ENCODE assay signal across 17 cellular contexts in the genomic region with DNA sequence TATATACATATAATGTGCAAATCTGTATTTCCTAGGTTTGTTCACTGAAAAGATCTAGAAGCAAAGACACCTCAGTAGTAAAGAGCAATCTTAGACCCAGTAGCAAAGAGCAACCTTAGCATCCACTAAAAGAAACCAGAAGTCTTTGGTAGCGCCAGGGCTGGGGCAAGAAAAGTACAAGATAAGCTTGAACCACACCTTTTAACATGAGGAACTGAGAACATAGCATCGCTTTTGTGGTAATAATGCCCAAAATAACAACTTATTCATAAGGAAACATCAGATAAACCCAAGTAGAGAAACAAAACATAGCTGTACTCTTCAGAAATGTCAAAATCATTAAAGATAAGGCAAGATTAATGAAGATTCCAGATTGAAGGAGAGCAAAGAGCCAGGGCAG.
DNase-seq lines count a peak whose midpoint lies in the region; ATAC-seq and TF ChIP-seq lines count a peak whose summit lies in the region.
"Had no signal": no experiment of that assay in that cellular context is flagged by ENCODE, and none has a peak within 500 bp of the region (broad histone marks: within the 10 kb centered on the region; RNA-seq: fewer than 3 reads in every experiment).

No MANE protein-coding gene starts in this region.

- H3K27ac Mint-ChIP-seq in activated CD8-positive, alpha-beta memory T cell treated with anti-CD3 and anti-CD28 coated beads, Interleukin-2, amount 10 ng/mL, durations not matched to agents 7 days and 5 days: no peak overlapping the region
- H3K27ac Mint-ChIP-seq: activated naive CD4-positive, alpha-beta T cell treated with anti-CD3 and anti-CD28 coated beads, Interleukin-2, amount 50 U/mL, for 24 hours had no signal

- no peak overlapping the region for H3K4me3 Mint-ChIP-seq in activated CD8-positive, alpha-beta memory T cell treated with anti-CD3 and anti-CD28 coated beads, Interleukin-2, amount 10 ng/mL, durations not matched to agents 7 days and 5 days
- H3K4me3 Mint-ChIP-seq: activated naive CD4-positive, alpha-beta T cell treated with anti-CD3 and anti-CD28 coated beads, Interleukin-2, amount 50 U/mL, for 24 hours had no signal

- H3K4me3 ChIP-seq in fibroblast of the aortic adventitia (ENCODE audit: low read depth, low read length) (no peak overlapping the region), PC-9 (no peak overlapping the region)
- H3K4me3 ChIP-seq: BLaER1 treated with 17β-estradiol and CSF1 and Interleukin-3, amounts not matched to agents 10 nM and 100 nM; left lung; sigmoid colon had no signal

- no TSS peak for BruUV-seq in PC-9 (replicated peaks; lab: Mats Ljungman, UMichigan)

- H3K27me3 Mint-ChIP-seq in activated CD8-positive, alpha-beta memory T cell treated with anti-CD3 and anti-CD28 coated beads, Interleukin-2, amount 10 ng/mL, durations not matched to agents 7 days and 5 days: no peaks in the 10 kb centered on the region
- H3K27me3 Mint-ChIP-seq: activated naive CD4-positive, alpha-beta T cell treated with anti-CD3 and anti-CD28 coated beads, Interleukin-2, amount 50 U/mL, for 24 hours had no signal

- no peaks in the 10 kb centered on the region for H3K36me3 Mint-ChIP-seq in activated CD8-positive, alpha-beta memory T cell treated with anti-CD3 and anti-CD28 coated beads, Interleukin-2, amount 10 ng/mL, durations not matched to agents 7 days and 5 days

- peaks cover 7% of the 10 kb centered on the region; the same call in 1 of the 2 replicates for H3K4me1 ChIP-seq in PC-9 (replicated peaks; ENCODE audit: insufficient read depth)
- H3K4me1 ChIP-seq: left lung had no signal

- no peaks in the 10 kb centered on the region for H3F3A ChIP-seq in PC-9 (ENCODE audit: insufficient read depth, low read depth)

- H3K9me3 ChIP-seq in PC-9 (ENCODE audit: insufficient read depth, low read depth): no peaks in the 10 kb centered on the region
- H3K9me3 ChIP-seq: sigmoid colon had no signal

- no peaks in the 10 kb centered on the region for H3K79me2 ChIP-seq in PC-9 (ENCODE audit: low read depth)

- no peaks in the 10 kb centered on the region for H3K36me3 ChIP-seq in PC-9 (ENCODE audit: low read depth)
- H3K36me3 ChIP-seq: BLaER1 treated with 17β-estradiol and CSF1 and Interleukin-3, amounts not matched to agents 10 nM and 100 nM; left lung; sigmoid colon had no signal

- peak; percentile 16 for DNase-seq in fibroblast of the aortic adventitia (ENCODE audit: low read depth)
- DNase-seq in cardiac septum (ENCODE audit: low spot score): no peak
- DNase-seq in NCI-H2171 treated with DMSO at 0.1 percent for 48 hours (lab: John Stamatoyannopoulos, UW): no peak
- no peak for DNase-seq in activated CD8-positive, alpha-beta memory T cell treated with anti-CD3 and anti-CD28 coated beads, Interleukin-2, amount 10 ng/mL, durations not matched to agents 7 days and 5 days
- no peak for DNase-seq in PC-9
- DNase-seq: activated CD8-positive, alpha-beta memory T cell treated with anti-CD3 and anti-CD28 coated beads, Interleukin-2, amount 50 U/mL, for 4 hours; left lung; NCI-H2029; sigmoid colon had no signal

- H3K4me2 ChIP-seq in PC-9: no peak overlapping the region
- H3K4me2 ChIP-seq: BLaER1 treated with 17β-estradiol and CSF1 and Interleukin-3, amounts not matched to agents 10 nM and 100 nM; KMS-11 had no signal

- peaks cover 2% of the 10 kb centered on the region for H3K9me3 Mint-ChIP-seq in activated CD8-positive, alpha-beta memory T cell treated with anti-CD3 and anti-CD28 coated beads, Interleukin-2, amount 10 ng/mL, durations not matched to agents 7 days and 5 days (ENCODE audit: low read depth)
- H3K9me3 Mint-ChIP-seq: activated naive CD4-positive, alpha-beta T cell treated with anti-CD3 and anti-CD28 coated beads, Interleukin-2, amount 50 U/mL, for 24 hours had no signal

- CTCF ChIA-PET in activated CD8-positive, alpha-beta memory T cell treated with anti-CD3 and anti-CD28 coated beads, Interleukin-2, amount 10 ng/mL, durations not matched to agents 7 days and 5 days (lab: Charles Lee): no interaction called here
- CTCF ChIA-PET in PC-9 (lab: Charles Lee): no interaction called here

- no peaks in the 10 kb centered on the region for H3K4me1 Mint-ChIP-seq in activated CD8-positive, alpha-beta memory T cell treated with anti-CD3 and anti-CD28 coated beads, Interleukin-2, amount 10 ng/mL, durations not matched to agents 7 days and 5 days
- H3K4me1 Mint-ChIP-seq: activated naive CD4-positive, alpha-beta T cell treated with anti-CD3 and anti-CD28 coated beads, Interleukin-2, amount 50 U/mL, for 24 hours had no signal

- H2AFZ ChIP-seq in PC-9: no peak overlapping the region

- no peaks in the 10 kb centered on the region for H3K9me2 ChIP-seq in PC-9 (ENCODE audit: insufficient read depth)

- no peak overlapping the region for H3K27ac ChIP-seq in PC-9
- H3K27ac ChIP-seq: BLaER1 treated with 17β-estradiol and CSF1 and Interleukin-3, amounts not matched to agents 10 nM and 100 nM; epithelial cell of prostate; KMS-11; left lung; sigmoid colon; VCaP had no signal

- no peaks in the 10 kb centered on the region for H4K20me1 ChIP-seq in PC-9 (ENCODE audit: insufficient read depth)
- H4K20me1 ChIP-seq: BLaER1 treated with 17β-estradiol and CSF1 and Interleukin-3, amounts not matched to agents 10 nM and 100 nM had no signal

- H3K27me3 ChIP-seq in PC-9 (ENCODE audit: insufficient read depth, low read depth): no peaks in the 10 kb centered on the region
- H3K27me3 ChIP-seq: BLaER1 treated with 17β-estradiol and CSF1 and Interleukin-3, amounts not matched to agents 10 nM and 100 nM; left lung; sigmoid colon had no signal

- ATAC-seq in GM18868 (IDR thresholded peaks at IDR 0.05; ENCODE audit: unreplicated experiment) (peak; percentile 97), GM21529 (IDR thresholded peaks at IDR 0.05; ENCODE audit: unreplicated experiment) (peak; percentile 88), HG03103 (IDR thresholded peaks at IDR 0.05; ENCODE audit: low read depth, unreplicated experiment) (peak; percentile 76)
- ATAC-seq in activated CD8-positive, alpha-beta memory T cell treated with anti-CD3 and anti-CD28 coated beads, Interleukin-2, amount 10 ng/mL, durations not matched to agents 7 days and 5 days: no peak
- ATAC-seq: left lung had no signal

- intact Hi-C loops in cardiac septum (cut with DNase I): no loop called here
- intact Hi-C loops in PC-9 (cut with micrococcal nuclease; ENCODE audit: unreplicated experiment): no loop called here

- TF ChIP-seq CTCF in fibroblast of the aortic adventitia (IDR thresholded peaks at IDR 0.05; ENCODE audit: insufficient read depth, low read length) (no peak), PC-9 (conservative IDR thresholded peaks at IDR 0.05) (no peak)

- POLR2A ChIA-PET in PC-9 (lab: Charles Lee; ENCODE audit: unreplicated experiment): interaction anchor here (0.6 kb wide), 1 partner anchor 10 kb away, joined by 3 read pairs; no protein-coding TSS in a partner anchor
